8 cellular contexts compared by ENCODE assay signal in the genomic region with DNA sequence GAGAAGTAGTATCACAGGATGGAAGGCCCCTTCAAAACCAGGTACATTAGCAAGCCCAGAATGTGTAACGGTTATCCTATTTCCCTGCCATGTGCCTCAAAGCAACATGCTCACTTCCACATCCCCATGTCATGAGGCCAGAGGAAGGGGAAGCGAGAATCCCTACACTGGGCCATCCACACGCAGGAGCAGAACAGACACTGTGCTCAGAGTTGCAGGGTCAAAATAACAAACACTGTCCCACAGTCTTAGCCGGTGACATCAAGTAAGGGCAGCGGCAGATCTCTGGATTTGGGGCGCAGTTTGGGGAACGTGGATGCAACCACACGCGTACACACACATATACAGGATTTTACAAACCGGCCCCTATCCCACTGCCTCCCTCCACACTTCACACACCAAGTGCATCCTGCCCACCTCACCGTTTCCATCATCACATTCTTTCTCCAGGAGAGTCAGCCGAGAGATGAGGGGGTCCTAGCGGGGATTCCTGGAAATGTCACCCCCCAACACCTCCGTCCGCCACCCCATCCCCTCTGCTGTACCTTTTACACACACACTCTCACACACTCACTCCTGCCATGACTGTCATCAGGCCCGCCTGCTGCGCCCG. TPM values are rescaled to one million over a fixed set of nuclear protein-coding genes. Genes with fewer than 3 reads are reported as not detected.
A peak's percentile ranks its signal among the peaks of the same experiment; 100 is the strongest.
DNase-seq lines count a peak whose midpoint lies in the region; TF ChIP-seq lines count a peak whose summit lies in the region.

No MANE protein-coding gene starts in this region.

- H3K36me3 ChIP-seq in ACC112 (ENCODE audit: insufficient read depth, low read length) (no peaks in the 10 kb centered on the region), mesodermal cell (ENCODE audit: control insufficient read depth, insufficient read depth, low read length) (no peaks in the 10 kb centered on the region)

- no peaks in the 10 kb centered on the region for H3K36me3 Mint-ChIP-seq in type B pancreatic cell

- H3K4me3 ChIP-seq in ACC112 (ENCODE audit: low read depth, low read length): peak overlapping the region; percentile 96
- H3K4me3 ChIP-seq in LNCaP clone FGC (ENCODE audit: low read depth, low read length): peak overlapping the region; percentile 50
- peak overlapping the region; percentile 86 for H3K4me3 ChIP-seq in coronary artery
- peak overlapping the region; percentile 53 for H3K4me3 ChIP-seq in mesodermal cell (ENCODE audit: extremely low read depth, insufficient read depth, low read length, poor library complexity, severe bottlenecking)

- H3K9me3 ChIP-seq in mesodermal cell (ENCODE audit: control insufficient read depth, low read length): no peaks in the 10 kb centered on the region

- WGBS in mesodermal cell (ENCODE audit: insufficient coverage in 2 of 2), 2 experiments: 61 to 62% methylated on average over 16 to 17 of the region's 18 CpGs

- no peak for TF ChIP-seq CTCF in LNCaP clone FGC (IDR thresholded peaks at IDR 0.05; ENCODE audit: control insufficient read depth, extremely low read depth, insufficient read depth)
- TF ChIP-seq CTCF in coronary artery (IDR thresholded peaks at IDR 0.05): no peak
- no peak for TF ChIP-seq CTCF in type B pancreatic cell (conservative IDR thresholded peaks at IDR 0.05)

- no peak overlapping the region for H3K27ac ChIP-seq in ACC112 (ENCODE audit: low read depth, low read length)
- H3K27ac ChIP-seq in coronary artery: peak overlapping the region; percentile 73 to 86
- H3K27ac ChIP-seq in mesodermal cell (ENCODE audit: low read depth, low read length, severe bottlenecking): no peak overlapping the region

- H3K9me3 Mint-ChIP-seq in type B pancreatic cell: no peaks in the 10 kb centered on the region

- H3K27me3 ChIP-seq in ACC112 (ENCODE audit: insufficient read depth, low read length): no peaks in the 10 kb centered on the region

- H3K79me2 ChIP-seq in ACC112 (ENCODE audit: control insufficient read depth, insufficient read depth, low read length, unreplicated experiment): no peaks in the 10 kb centered on the region

- H3K27me3 Mint-ChIP-seq in type B pancreatic cell: no peaks in the 10 kb centered on the region

- H3K27ac Mint-ChIP-seq in type B pancreatic cell: peak overlapping the region; percentile 20

- no peak for DNase-seq in LNCaP clone FGC (ENCODE audit: low read depth)
- no peak for DNase-seq in coronary artery (ENCODE audit: low spot score)
- DNase-seq in type B pancreatic cell (ENCODE audit: extremely low spot score, unreplicated experiment): no peak
- no peak for DNase-seq in hepatic stellate cell (ENCODE audit: low spot score)
- DNase-seq in NAMALWA (ENCODE audit: low spot score): no peak
- DNase-seq in NCI-H82 (lab: John Stamatoyannopoulos, UW): no peak

- peak overlapping the region; percentile 86 for H3K4me3 Mint-ChIP-seq in type B pancreatic cell

- peaks cover 14% of the 10 kb centered on the region for H3K4me1 Mint-ChIP-seq in type B pancreatic cell (ENCODE audit: unreplicated experiment)

- H3K4me1 ChIP-seq in ACC112 (ENCODE audit: control insufficient read depth, insufficient read depth, low read length, unreplicated experiment) (peaks cover 20% of the 10 kb centered on the region), mesodermal cell (ENCODE audit: control insufficient read depth, insufficient read depth, low read length, poor library complexity, severe bottlenecking) (peaks cover 11% of the 10 kb centered on the region)

- peak overlapping the region; percentile 96 for H2AFZ ChIP-seq in ACC112 (ENCODE audit: low read length, unreplicated experiment)

RNA-seq across cellular contexts. Expression of gene APBA1, which starts 0.8 kb away (rescaled TPM):
- polyA plus RNA-seq in mesodermal cell (2013, experiment 1 of 2): 1.9 TPM
- 3.4 TPM for polyA plus RNA-seq in mesodermal cell (2013, experiment 2 of 2)
- total RNA-seq in type B pancreatic cell (ENCODE audit: low replicate concordance): 6.3 and 6.9 TPM in 2 replicates

Comparison
In these comparisons a context has a peak if more than half of its experiments do, and no peak if none do; other contexts are left out.
1. H3K27ac ChIP-seq: peak in coronary artery (2 of 2); none in ACC112 (single experiment) and mesodermal cell (single experiment).
2. Peak in every context shown above with its lines, with median percentiles within 50 percentile points of each other: H3K4me3 ChIP-seq.